Comparison of ENCODE assay signal across 33 cellular contexts in genomic region chr9:137219757-137220316, GRCh38. TPM values are rescaled to one million over a fixed set of nuclear protein-coding genes. Genes with fewer than 3 reads are reported as not detected.
A peak's percentile ranks its signal among the peaks of the same experiment; 100 is the strongest.
DNase-seq lines count a peak whose midpoint lies in the region; ATAC-seq and TF ChIP-seq lines count a peak whose summit lies in the region.
"Had no signal": no experiment of that assay in that cellular context is flagged by ENCODE, and none has a peak within 500 bp of the region (broad histone marks: within the 10 kb centered on the region; RNA-seq: fewer than 3 reads in every experiment).

No MANE protein-coding gene starts in this region.

- no peak overlapping the region for H3K4me3 ChIP-seq in left ventricle myocardium inferior
- H3K4me3 ChIP-seq in heart right ventricle = no peak overlapping the region
- H3K4me3 ChIP-seq: adrenal gland; BLaER1 treated with 17β-estradiol and CSF1 and Interleukin-3, amounts not matched to agents 10 nM and 100 nM; heart left ventricle; thoracic aorta; uterus had no signal

- H3K27me3 Mint-ChIP-seq in mesothelial cell of epicardium (ENCODE audit: low read depth) = peaks cover 2% of the 10 kb centered on the region
- peaks cover 4% of the 10 kb centered on the region for H3K27me3 Mint-ChIP-seq in nephron progenitor cell (ENCODE audit: low read depth, poor library complexity)
- H3K27me3 Mint-ChIP-seq: activated CD8-positive, alpha-beta memory T cell treated with anti-CD3 and anti-CD28 coated beads, Interleukin-2, amount 10 ng/mL, durations not matched to agents 7 days and 5 days; naive B cell had no signal

- no peak for ATAC-seq in heart right ventricle
- ATAC-seq: activated CD8-positive, alpha-beta memory T cell treated with anti-CD3 and anti-CD28 coated beads, Interleukin-2, amount 10 ng/mL, durations not matched to agents 7 days and 5 days; foreskin keratinocyte; heart left ventricle; PC-3 had no signal

- POLR2A ChIA-PET in RWPE1 (lab: Yijun Ruan, JAX; ENCODE audit: low non-redundant PET) = no interaction called here

- H3K9me3 Mint-ChIP-seq in mesothelial cell of epicardium (no peaks in the 10 kb centered on the region), nephron progenitor cell (no peaks in the 10 kb centered on the region)
- H3K9me3 Mint-ChIP-seq: naive B cell had no signal

- peak overlapping the region; percentile 66 for H3K27ac ChIP-seq in left ventricle myocardium inferior (replicated peaks)
- no peak overlapping the region for H3K27ac ChIP-seq in heart right ventricle
- H3K27ac ChIP-seq in RWPE1 = peak overlapping the region; percentile 82
- H3K27ac ChIP-seq: foreskin keratinocyte, thoracic aorta, uterus had no signal

- no peaks in the 10 kb centered on the region for H3K36me3 Mint-ChIP-seq in mesothelial cell of epicardium
- no peaks in the 10 kb centered on the region for H3K36me3 Mint-ChIP-seq in nephron progenitor cell (ENCODE audit: low read depth)
- H3K36me3 Mint-ChIP-seq: activated CD8-positive, alpha-beta memory T cell treated with anti-CD3 and anti-CD28 coated beads, Interleukin-2, amount 10 ng/mL, durations not matched to agents 7 days and 5 days; naive B cell had no signal

- WGBS in heart right ventricle, 2 donors = 94% methylated on average over 10 of the region's 10 CpGs

- peaks cover 9% of the 10 kb centered on the region for H3K36me3 ChIP-seq in left ventricle myocardium inferior
- peaks cover 0 to 19% (median 0%) of the 10 kb centered on the region in 9 donors for H3K36me3 ChIP-seq in heart right ventricle
- H3K36me3 ChIP-seq: adrenal gland, thoracic aorta, uterus had no signal

- H3K4me1 ChIP-seq in left ventricle myocardium inferior (peaks cover 60% of the 10 kb centered on the region), heart right ventricle (peaks cover 17 to 55% (median 37%) of the 10 kb centered on the region in 9 donors)
- H3K4me1 ChIP-seq: foreskin keratinocyte had no signal

- intact Hi-C loops in left ventricle myocardium inferior (cut with micrococcal nuclease) = no loop called here
- intact Hi-C loops in heart right ventricle (cut with DNase I) = loop anchor here in 2 of 10 donors (5.0 kb wide), 1 partner anchor 33 kb away; the partner anchor contains the start of genes ANAPC2 (in 2 of the 2) and SSNA1 (in 2 of the 2)

- H3K9me3 ChIP-seq in left ventricle myocardium inferior (replicated peaks) (no peaks in the 10 kb centered on the region), heart right ventricle (no peaks in the 10 kb centered on the region)
- H3K9me3 ChIP-seq: adrenal gland; BLaER1 treated with 17β-estradiol and CSF1 and Interleukin-3, amounts not matched to agents 10 nM and 100 nM; esophagus squamous epithelium; heart left ventricle; thoracic aorta; uterus had no signal

- H3K27me3 ChIP-seq in left ventricle myocardium inferior (ENCODE audit: low read depth) (no peaks in the 10 kb centered on the region), heart right ventricle (peaks cover 0 to 5% (median 0%) of the 10 kb centered on the region in 7 donors)
- H3K27me3 ChIP-seq: adrenal gland; BLaER1 treated with 17β-estradiol and CSF1 and Interleukin-3, amounts not matched to agents 10 nM and 100 nM; esophagus squamous epithelium; foreskin keratinocyte; uterus had no signal

- no peak for TF ChIP-seq CTCF in left ventricle myocardium inferior (IDR thresholded peaks at IDR 0.05; ENCODE audit: borderline replicate concordance)
- no peak for TF ChIP-seq CTCF in heart right ventricle (IDR thresholded peaks at IDR 0.05)
- no peak for TF ChIP-seq CTCF in RWPE1 (conservative IDR thresholded peaks at IDR 0.05; ENCODE audit: low read depth)
- no peak for TF ChIP-seq CTCF in mesothelial cell of epicardium (IDR thresholded peaks at IDR 0.05; ENCODE audit: unreplicated experiment)
- no peak for TF ChIP-seq CTCF in nephron progenitor cell (IDR thresholded peaks at IDR 0.05)

- no peak for DNase-seq in left ventricle myocardium inferior
- DNase-seq in heart right ventricle = no peak
- no peak for DNase-seq in RWPE1 (ENCODE audit: low spot score)
- no peak for DNase-seq in mesothelial cell of epicardium (ENCODE audit: low spot score in 2 of 2, unreplicated experiment in 2 of 2)
- no peak for DNase-seq in NCI-H2081 (lab: John Stamatoyannopoulos, UW)
- no peak for DNase-seq in LoVo (ENCODE audit: low spot score)
- DNase-seq in nephron progenitor cell = no peak
- DNase-seq: activated CD8-positive, alpha-beta memory T cell treated with anti-CD3 and anti-CD28 coated beads, Interleukin-2, amount 10 ng/mL, durations not matched to agents 7 days and 5 days; activated T-cell treated with anti-CD3 and anti-CD28 coated beads, Interleukin-2, amount 50 U/mL, for 48 hours; adrenal gland; DMS79; esophagus squamous epithelium; foreskin keratinocyte; GDM1; heart left ventricle; kidney; midbrain; MV-4-11; naive B cell; NCI-H1436 treated with DMSO at 0.1 percent for 48 hours; NCI-H226; NCI-H69; PC-3; stimulated activated naive CD4-positive, alpha-beta T cell treated with Interleukin-2 at 50 U/mL for 16 hours; uterus had no signal

- H3K27ac Mint-ChIP-seq in mesothelial cell of epicardium (no peak overlapping the region), nephron progenitor cell (no peak overlapping the region)
- H3K27ac Mint-ChIP-seq: activated CD8-positive, alpha-beta memory T cell treated with anti-CD3 and anti-CD28 coated beads, Interleukin-2, amount 10 ng/mL, durations not matched to agents 7 days and 5 days; naive B cell had no signal

- H3K4me3 Mint-ChIP-seq in mesothelial cell of epicardium (peak overlapping the region; percentile 24), nephron progenitor cell (no peak overlapping the region)
- H3K4me3 Mint-ChIP-seq: activated CD8-positive, alpha-beta memory T cell treated with anti-CD3 and anti-CD28 coated beads, Interleukin-2, amount 10 ng/mL, durations not matched to agents 7 days and 5 days had no signal

- CTCF ChIA-PET in RWPE1 (lab: Yijun Ruan, JAX) = interaction anchor here (1.1 kb wide), 1 partner anchor 105 kb away, joined by 3 read pairs; no protein-coding TSS in a partner anchor

- H3K4me1 Mint-ChIP-seq in mesothelial cell of epicardium = peaks cover 6% of the 10 kb centered on the region
- H3K4me1 Mint-ChIP-seq in nephron progenitor cell = peaks cover 9% of the 10 kb centered on the region

RNA-seq across cellular contexts. Expression of gene RNF208, which starts 2.2 kb away (rescaled TPM):
- 31.5 TPM for total RNA-seq in left ventricle myocardium inferior
- total RNA-seq in heart right ventricle = 10 to 100 TPM; 20.7 to 34.5 (median 24.1) TPM
- 10 to 100 TPM; 14.2 to 83.8 TPM for polyA plus RNA-seq in heart right ventricle
- 13.6 to 16.0 TPM (median 13.9 TPM) in 3 replicates for total RNA-seq in mesothelial cell of epicardium
- total RNA-seq: LHCN-M2, osteoblast, skeletal muscle tissue had no signal

RNA-seq across cellular contexts. Expression of gene CYSRT1, which starts 5.1 kb away (rescaled TPM):
- total RNA-seq in left ventricle myocardium inferior (0.27 TPM), heart right ventricle (under 1 TPM in 6 of 10 donors, not detected in 4; 0.21 to 0.71 (median 0.37) TPM), mesothelial cell of epicardium (1.5 to 1.9 TPM (median 1.7 TPM) in 3 replicates)
- polyA plus RNA-seq in heart right ventricle = under 1 TPM; 0.19 to 0.59 TPM
- total RNA-seq: skeletal muscle tissue, thoracic aorta had no signal

RNA-seq across cellular contexts. Expression of gene RNF224, which starts 7.5 kb away (rescaled TPM):
- total RNA-seq in left ventricle myocardium inferior (not detected), heart right ventricle (under 1 TPM in 1 of 10 donors, not detected in 9; 0.14 TPM), mesothelial cell of epicardium (0.16 to 0.41 TPM (median 0.29 TPM) in 3 replicates)
- polyA plus RNA-seq in heart right ventricle = not detected
- total RNA-seq: activated CD8-positive, alpha-beta memory T cell treated with anti-CD3 and anti-CD28 coated beads, Interleukin-2, amount 10 ng/mL, durations not matched to agents 7 days and 5 days; adrenal gland; foreskin keratinocyte; H7; heart left ventricle; skeletal muscle tissue; thoracic aorta had no signal
- polyA plus RNA-seq: adrenal gland, AG04450, foreskin keratinocyte, heart left ventricle had no signal

RNA-seq across cellular contexts. Expression of gene SLC34A3, which starts 10.9 kb away (rescaled TPM):
- total RNA-seq in left ventricle myocardium inferior (not detected), heart right ventricle (not detected), mesothelial cell of epicardium (0.23 to 0.27 TPM in 2 of 3 replicates, not detected in the other)
- not detected for polyA plus RNA-seq in heart right ventricle
- total RNA-seq: activated CD8-positive, alpha-beta memory T cell treated with anti-CD3 and anti-CD28 coated beads, Interleukin-2, amount 10 ng/mL, durations not matched to agents 7 days and 5 days; adrenal gland; dermis microvascular lymphatic vessel endothelial cell; foreskin keratinocyte; heart left ventricle; osteoblast; skeletal muscle tissue had no signal
- polyA plus RNA-seq: adrenal gland, AG04450, foreskin keratinocyte, heart left ventricle had no signal

RNA-seq across cellular contexts. Expression of gene NDOR1, which starts 14.3 kb away (rescaled TPM):
- total RNA-seq in left ventricle myocardium inferior = 6.5 TPM
- total RNA-seq in heart right ventricle = 10 to 100 TPM in 1 of 10 donors, 1 to 10 TPM in 9; 4.6 to 10.1 (median 5.4) TPM
- polyA plus RNA-seq in heart right ventricle = 10 to 100 TPM in 1 of 2 donors, 1 to 10 TPM in 1; 6.5 to 10.6 TPM
- total RNA-seq in mesothelial cell of epicardium = 22.4 to 24.3 TPM (median 23.5 TPM) in 3 replicates

Comparison
In these comparisons a context has a peak if more than half of its experiments do, and no peak if none do; other contexts are left out.
1. H3K27ac ChIP-seq: peak in left ventricle myocardium inferior (single experiment) and RWPE1 (single experiment); none in heart right ventricle (0 of 10).